ENCODE assay signal across 13 cellular contexts in genomic region chr13:45332831-45333219, GRCh38. TPM values are rescaled to one million over a fixed set of nuclear protein-coding genes. Genes with fewer than 3 reads are reported as not detected.
DNase-seq lines count a peak whose midpoint lies in the region; ATAC-seq, FAIRE-seq and TF ChIP-seq lines count a peak whose summit lies in the region.
"Had no signal": no experiment of that assay in that cellular context is flagged by ENCODE, and none has a peak within 500 bp of the region (broad histone marks: within the 10 kb centered on the region; RNA-seq: fewer than 3 reads in every experiment).

No MANE protein-coding gene starts in this region.

- intact Hi-C loops in colonic mucosa (cut with DNase I) = no loop called here

- peaks cover 28% of the 10 kb centered on the region for H3K36me3 ChIP-seq in Loucy (ENCODE audit: insufficient read depth, low read length)
- H3K36me3 ChIP-seq in colonic mucosa = peaks cover 23% of the 10 kb centered on the region
- peaks cover 29 to 32% (median 30%) of the 10 kb centered on the region in 3 donors for H3K36me3 ChIP-seq in skeletal muscle tissue (ENCODE audit: control insufficient read depth in 3 of 3, insufficient read depth in 3 of 3, low read length in 3 of 3)

- peak overlapping the region; percentile 54 for H3K4me3 ChIP-seq in Loucy (ENCODE audit: low read length, poor library complexity, severe bottlenecking)
- no peak overlapping the region for H3K4me3 ChIP-seq in colonic mucosa
- H3K4me3 ChIP-seq in skeletal muscle tissue (ENCODE audit: low read length in 3 of 3) = no peak overlapping the region
- H3K4me3 ChIP-seq: esophagus muscularis mucosa, Peyer's patch, vagina had no signal

- TF ChIP-seq CTCF in Loucy (conservative IDR thresholded peaks at IDR 0.05; ENCODE audit: low read length) = no peak
- no peak for TF ChIP-seq CTCF in colonic mucosa (IDR thresholded peaks at IDR 0.05)
- no peak for TF ChIP-seq CTCF in D721Med (IDR thresholded peaks at IDR 0.05; ENCODE audit: insufficient read depth, missing control alignments)

- H2AFZ ChIP-seq in Loucy (ENCODE audit: low read length) = no peak overlapping the region

- peaks cover 93% of the 10 kb centered on the region for H3K4me1 Mint-ChIP-seq in activated naive CD4-positive, alpha-beta T cell treated with anti-CD3 and anti-CD28 coated beads, Interleukin-2, amount 10 ng/mL, durations not matched to agents 7 days and 5 days

- H3K4me2 ChIP-seq in Loucy (ENCODE audit: low read depth, low read length, poor library complexity, severe bottlenecking) = peak overlapping the region; percentile 92

- H3K9me3 ChIP-seq in Loucy (ENCODE audit: insufficient read depth, low read depth, low read length) (no peaks in the 10 kb centered on the region), colonic mucosa (no peaks in the 10 kb centered on the region), skeletal muscle tissue (ENCODE audit: control insufficient read depth in 3 of 3, low read length in 3 of 3) (no peaks in the 10 kb centered on the region)
- H3K9me3 ChIP-seq: esophagus muscularis mucosa, Peyer's patch, vagina had no signal

- H3K9me3 Mint-ChIP-seq in activated naive CD4-positive, alpha-beta T cell treated with anti-CD3 and anti-CD28 coated beads, Interleukin-2, amount 10 ng/mL, durations not matched to agents 7 days and 5 days = no peaks in the 10 kb centered on the region

- H3K27ac ChIP-seq in colonic mucosa = peak overlapping the region; percentile 0
- peak overlapping the region; percentile 41 for H3K27ac ChIP-seq in skeletal muscle tissue (ENCODE audit: low read depth, low read length)
- H3K27ac ChIP-seq: vagina had no signal

- CTCF ChIA-PET in activated naive CD4-positive, alpha-beta T cell treated with anti-CD3 and anti-CD28 coated beads, Interleukin-2, amount 10 ng/mL, durations not matched to agents 7 days and 5 days (lab: Charles Lee) = no interaction called here

- peaks cover 62% of the 10 kb centered on the region for H3K36me3 Mint-ChIP-seq in activated naive CD4-positive, alpha-beta T cell treated with anti-CD3 and anti-CD28 coated beads, Interleukin-2, amount 10 ng/mL, durations not matched to agents 7 days and 5 days

- H4K20me1 ChIP-seq in Loucy (ENCODE audit: insufficient read depth, low read length, poor library complexity, severe bottlenecking) = peaks cover 41% of the 10 kb centered on the region

- no peaks in the 10 kb centered on the region for H3K27me3 Mint-ChIP-seq in activated naive CD4-positive, alpha-beta T cell treated with anti-CD3 and anti-CD28 coated beads, Interleukin-2, amount 10 ng/mL, durations not matched to agents 7 days and 5 days

- H3F3A ChIP-seq in Loucy (ENCODE audit: low read depth) = peaks cover 28% of the 10 kb centered on the region

- H3K4me3 Mint-ChIP-seq in activated naive CD4-positive, alpha-beta T cell treated with anti-CD3 and anti-CD28 coated beads, Interleukin-2, amount 10 ng/mL, durations not matched to agents 7 days and 5 days = no peak overlapping the region

- H3K27me3 ChIP-seq in Loucy (ENCODE audit: insufficient read depth, low read length, poor library complexity, severe bottlenecking) = no peaks in the 10 kb centered on the region
- no peaks in the 10 kb centered on the region for H3K27me3 ChIP-seq in colonic mucosa
- no peaks in the 10 kb centered on the region for H3K27me3 ChIP-seq in skeletal muscle tissue (ENCODE audit: control insufficient read depth in 3 of 3, insufficient read depth in 3 of 3, low read length in 3 of 3)
- H3K27me3 ChIP-seq: esophagus muscularis mucosa, Peyer's patch, vagina had no signal

- H3K9ac ChIP-seq in Loucy (ENCODE audit: low read depth, low read length, poor library complexity, severe bottlenecking) (no peak overlapping the region), colonic mucosa (ENCODE audit: low read depth in 2 of 2, low read length in 2 of 2) (no peak overlapping the region), skeletal muscle tissue (ENCODE audit: low read depth in 1 of 3, low read length in 3 of 3) (no peak overlapping the region)

- H3K4me1 ChIP-seq in Loucy (ENCODE audit: insufficient read depth, low read length, poor library complexity, severe bottlenecking) (peaks cover 90% of the 10 kb centered on the region), colonic mucosa (peaks cover 20% of the 10 kb centered on the region), skeletal muscle tissue (ENCODE audit: control insufficient read depth in 3 of 3, insufficient read depth in 3 of 3, low read length in 3 of 3) (peaks cover 44 to 65% (median 48%) of the 10 kb centered on the region in 3 donors)

- FAIRE-seq in D721Med (lab: Jason Lieb, UNC) = no peak

- no peak for DNase-seq in activated naive CD4-positive, alpha-beta T cell treated with anti-CD3 and anti-CD28 coated beads, Interleukin-2, amount 10 ng/mL, durations not matched to agents 7 days and 5 days
- DNase-seq in activated naive CD4-positive, alpha-beta T cell (lab: John Stamatoyannopoulos, UW) = no peak
- DNase-seq in colonic mucosa (no peak), activated gamma-delta T cell treated with Interleukin-2 at 50 U/mL for 16 hours (no peak), D721Med (ENCODE audit: insufficient read length, low spot score) (no peak)
- DNase-seq: NCI-H2081 treated with DMSO at 0.1 percent for 48 hours, Peyer's patch, T1000 had no signal

- H3K9me2 ChIP-seq in Loucy (replicated peaks; ENCODE audit: low read depth, low read length) = no peaks in the 10 kb centered on the region

- no peak for ATAC-seq in GM18909 (IDR thresholded peaks at IDR 0.05; ENCODE audit: poor library complexity, unreplicated experiment)

- peak overlapping the region; percentile 4 for H3K27ac Mint-ChIP-seq in activated naive CD4-positive, alpha-beta T cell treated with anti-CD3 and anti-CD28 coated beads, Interleukin-2, amount 10 ng/mL, durations not matched to agents 7 days and 5 days

- H3K79me2 ChIP-seq in Loucy (ENCODE audit: insufficient read depth, low read length) = peaks cover 61% of the 10 kb centered on the region

RNA-seq across cellular contexts. Expression of gene TPT1, which starts 8.2 kb away (rescaled TPM):
- total RNA-seq in colonic mucosa (1,000 to 10,000 TPM; 2,667 to 4,562 TPM), skeletal muscle tissue (4,283 TPM)
